In genomic region chr7:148787571-148788295, GRCh38 we compare ENCODE assay signal across 20 cellular contexts.
"Had no signal": no experiment of that assay in that cellular context is flagged by ENCODE, and none has a peak within 500 bp of the region (broad histone marks: within the 10 kb centered on the region; RNA-seq: fewer than 3 reads in every experiment).

No MANE protein-coding gene starts in this region.

- H3K9me3 Mint-ChIP-seq: activated naive CD4-positive, alpha-beta T cell treated with anti-CD3 and anti-CD28 coated beads, Interleukin-2, amount 10 ng/mL, durations not matched to agents 7 days and 5 days; activated naive CD8-positive, alpha-beta T cell treated with anti-CD3 and anti-CD28 coated beads, Interleukin-2, amount 50 U/mL, for 24 hours; immature natural killer cell; nephron; stimulated activated memory B cell treated with anti-CD40 and anti-IgM and Interleukin-4, amounts not matched to agents 10 μg/mL and 1 μg/mL and 100 μg/mL, for 72 hours had no signal

- H3K4me3 Mint-ChIP-seq: activated CD4-positive, alpha-beta T cell treated with anti-CD3 and anti-CD28 coated beads for 36 hours; activated naive CD4-positive, alpha-beta T cell treated with anti-CD3 and anti-CD28 coated beads, Interleukin-2, amount 10 ng/mL, durations not matched to agents 7 days and 5 days; activated naive CD8-positive, alpha-beta T cell treated with anti-CD3 and anti-CD28 coated beads, Interleukin-2, amount 50 U/mL, for 24 hours; immature natural killer cell; nephron; stimulated activated memory B cell treated with anti-CD40 and anti-IgM and Interleukin-4, amounts not matched to agents 10 μg/mL and 1 μg/mL and 100 μg/mL, for 72 hours had no signal

- H3K27me3 ChIP-seq: brain microvascular endothelial cell, esophagus squamous epithelium, right lobe of liver had no signal

- H3K4me1 Mint-ChIP-seq: activated CD4-positive, alpha-beta T cell treated with anti-CD3 and anti-CD28 coated beads for 36 hours; activated naive CD8-positive, alpha-beta T cell treated with anti-CD3 and anti-CD28 coated beads, Interleukin-2, amount 50 U/mL, for 24 hours; nephron; stimulated activated memory B cell treated with anti-CD40 and anti-IgM and Interleukin-4, amounts not matched to agents 10 μg/mL and 1 μg/mL and 100 μg/mL, for 72 hours had no signal

- DNase-seq: activated CD4-positive, alpha-beta T cell treated with anti-CD3 and anti-CD28 coated beads for 36 hours; activated CD4-positive, alpha-beta T cell treated with anti-CD3 and anti-CD28 coated beads, Interleukin-2, amount 50 U/mL, for 48 hours; activated effector memory CD4-positive, alpha-beta T cell treated with Interleukin-2 at 50 U/mL for 16 hours; activated naive CD4-positive, alpha-beta T cell treated with anti-CD3 and anti-CD28 coated beads, Interleukin-2, amount 10 ng/mL, durations not matched to agents 7 days and 5 days; activated naive CD8-positive, alpha-beta T cell treated with anti-CD3 and anti-CD28 coated beads, Interleukin-2, amount 50 U/mL, for 24 hours; activated T-cell treated with anti-CD3 and anti-CD28 coated beads, Interleukin-2, amount 50 U/mL, for 1 hour; anterior cingulate cortex; brain microvascular endothelial cell; cortex of kidney; effector CD4-positive, alpha-beta T cell; esophagus squamous epithelium; immature natural killer cell; kidney glomerular epithelial cell; midbrain; right lobe of liver; small intestine; stimulated activated CD4-positive, alpha-beta T cell treated with anti-CD3 and anti-CD28 coated beads, Interleukin-4, amount 100 ng/mL, for 24 hours had no signal

- H3K27ac ChIP-seq: brain microvascular endothelial cell, esophagus squamous epithelium, prostate gland, right lobe of liver had no signal

- H3K27ac Mint-ChIP-seq: activated CD4-positive, alpha-beta T cell treated with anti-CD3 and anti-CD28 coated beads for 36 hours; activated naive CD4-positive, alpha-beta T cell treated with anti-CD3 and anti-CD28 coated beads, Interleukin-2, amount 10 ng/mL, durations not matched to agents 7 days and 5 days; activated naive CD8-positive, alpha-beta T cell treated with anti-CD3 and anti-CD28 coated beads, Interleukin-2, amount 50 U/mL, for 24 hours; nephron; stimulated activated memory B cell treated with anti-CD40 and anti-IgM and Interleukin-4, amounts not matched to agents 10 μg/mL and 1 μg/mL and 100 μg/mL, for 72 hours had no signal

- H3K27me3 Mint-ChIP-seq: activated CD4-positive, alpha-beta T cell treated with anti-CD3 and anti-CD28 coated beads for 36 hours; activated naive CD4-positive, alpha-beta T cell treated with anti-CD3 and anti-CD28 coated beads, Interleukin-2, amount 10 ng/mL, durations not matched to agents 7 days and 5 days; activated naive CD8-positive, alpha-beta T cell treated with anti-CD3 and anti-CD28 coated beads, Interleukin-2, amount 50 U/mL, for 24 hours; stimulated activated memory B cell treated with anti-CD40 and anti-IgM and Interleukin-4, amounts not matched to agents 10 μg/mL and 1 μg/mL and 100 μg/mL, for 72 hours had no signal

- H3K4me1 ChIP-seq: prostate gland, right lobe of liver had no signal

- ATAC-seq: activated CD4-positive, alpha-beta T cell treated with anti-CD3 and anti-CD28 coated beads for 36 hours; activated naive CD8-positive, alpha-beta T cell treated with anti-CD3 and anti-CD28 coated beads, Interleukin-2, amount 50 U/mL, for 24 hours; stimulated activated memory B cell treated with anti-CD40 and anti-IgM and Interleukin-4, amounts not matched to agents 10 μg/mL and 1 μg/mL and 100 μg/mL, for 72 hours had no signal

- H3K9me3 ChIP-seq: esophagus squamous epithelium, prostate gland, right lobe of liver had no signal

- H3K4me3 ChIP-seq: esophagus squamous epithelium, prostate gland, right lobe of liver had no signal
